In genomic region chr2:99399795-99400194, GRCh38 we compare ENCODE assay signal across 17 cellular contexts.
DNase-seq lines count a peak whose midpoint lies in the region; TF ChIP-seq lines count a peak whose summit lies in the region.
"Had no signal": no experiment of that assay in that cellular context is flagged by ENCODE, and none has a peak within 500 bp of the region (broad histone marks: within the 10 kb centered on the region; RNA-seq: fewer than 3 reads in every experiment).

No MANE protein-coding gene starts in this region.

- H3K27me3 ChIP-seq in cardiac muscle cell (no peaks in the 10 kb centered on the region), uterus (no peaks in the 10 kb centered on the region)

- no peaks in the 10 kb centered on the region for H3K9me3 Mint-ChIP-seq in activated naive CD8-positive, alpha-beta T cell treated with anti-CD3 and anti-CD28 coated beads for 36 hours
- H3K9me3 Mint-ChIP-seq in mesothelial cell of epicardium: no peaks in the 10 kb centered on the region
- H3K9me3 Mint-ChIP-seq: H9 had no signal

- peak overlapping the region; percentile 69 for H3K27ac ChIP-seq in cardiac muscle cell
- H3K27ac ChIP-seq in uterus: no peak overlapping the region
- H3K27ac ChIP-seq: HL-60 had no signal

- intact Hi-C loops in cardiac septum (cut with DNase I): loop anchor here (5.0 kb wide), 1 partner anchor 62 kb away; the partner anchor contains the start of genes EIF5B and TXNDC9
- intact Hi-C loops in uterus (cut with DNase I; ENCODE audit: low total_unique reads): no loop called here

- no peak overlapping the region for H3K4me3 ChIP-seq in cardiac muscle cell
- no peak overlapping the region for H3K4me3 ChIP-seq in uterus

- H3K4me1 ChIP-seq in cardiac muscle cell (ENCODE audit: low read depth) (peaks cover 29% of the 10 kb centered on the region), uterus (no peaks in the 10 kb centered on the region)

- H3K27me3 Mint-ChIP-seq in activated naive CD8-positive, alpha-beta T cell treated with anti-CD3 and anti-CD28 coated beads for 36 hours: no peaks in the 10 kb centered on the region
- H3K27me3 Mint-ChIP-seq in mesothelial cell of epicardium (ENCODE audit: low read depth): no peaks in the 10 kb centered on the region

- DNase-seq in cardiac muscle cell (ENCODE audit: low read depth in 1 of 2, low spot score in 1 of 2) (no peak), cardiac septum (ENCODE audit: low spot score) (no peak), EH (ENCODE audit: low read depth) (peak; percentile 12), mesothelial cell of epicardium (ENCODE audit: low spot score in 2 of 2, unreplicated experiment in 2 of 2) (no peak), T1000 (lab: John Stamatoyannopoulos, UW) (no peak), uterus (no peak), SK-N-DZ (ENCODE audit: low spot score) (no peak)
- DNase-seq in activated naive CD8-positive, alpha-beta T cell treated with anti-CD3 and anti-CD28 coated beads for 36 hours: no peak
- DNase-seq: AML-193; Calu3; H9; NCI-H187 treated with DMSO at 0.1 percent for 48 hours; NCI-H446; NCI-H69; NK-92 treated with Interleukin-12 subunit alpha and Interleukin-12 subunit beta, amount 100 ng/mL, for 24 hours; SHP77 had no signal

- peaks cover 43% of the 10 kb centered on the region for H3K36me3 Mint-ChIP-seq in activated naive CD8-positive, alpha-beta T cell treated with anti-CD3 and anti-CD28 coated beads for 36 hours
- peaks cover 38% of the 10 kb centered on the region for H3K36me3 Mint-ChIP-seq in mesothelial cell of epicardium

- peaks cover 13% of the 10 kb centered on the region for H3K4me1 Mint-ChIP-seq in activated naive CD8-positive, alpha-beta T cell treated with anti-CD3 and anti-CD28 coated beads for 36 hours
- H3K4me1 Mint-ChIP-seq in mesothelial cell of epicardium: peaks cover 12% of the 10 kb centered on the region

- peaks cover 57% of the 10 kb centered on the region for H3K36me3 ChIP-seq in cardiac muscle cell
- no peaks in the 10 kb centered on the region for H3K36me3 ChIP-seq in uterus

- no peak for TF ChIP-seq POLR2A in uterus (IDR thresholded peaks at IDR 0.05)

- H3K27ac Mint-ChIP-seq in activated naive CD8-positive, alpha-beta T cell treated with anti-CD3 and anti-CD28 coated beads for 36 hours: peak overlapping the region; percentile 31
- H3K27ac Mint-ChIP-seq in mesothelial cell of epicardium: peak overlapping the region; percentile 22

- TF ChIP-seq CTCF in cardiac muscle cell (IDR thresholded peaks at IDR 0.05; ENCODE audit: low read depth, low read length): no peak
- no peak for TF ChIP-seq CTCF in mesothelial cell of epicardium (IDR thresholded peaks at IDR 0.05; ENCODE audit: unreplicated experiment)
- no peak for TF ChIP-seq CTCF in uterus (IDR thresholded peaks at IDR 0.05)

- H3K4me3 Mint-ChIP-seq in activated naive CD8-positive, alpha-beta T cell treated with anti-CD3 and anti-CD28 coated beads for 36 hours: no peak overlapping the region
- no peak overlapping the region for H3K4me3 Mint-ChIP-seq in mesothelial cell of epicardium
- H3K4me3 Mint-ChIP-seq: H9 had no signal

- H3K9me3 ChIP-seq in cardiac muscle cell (ENCODE audit: low read depth): no peaks in the 10 kb centered on the region
- no peaks in the 10 kb centered on the region for H3K9me3 ChIP-seq in uterus
